20 cellular contexts compared by ENCODE assay signal in the genomic region with DNA sequence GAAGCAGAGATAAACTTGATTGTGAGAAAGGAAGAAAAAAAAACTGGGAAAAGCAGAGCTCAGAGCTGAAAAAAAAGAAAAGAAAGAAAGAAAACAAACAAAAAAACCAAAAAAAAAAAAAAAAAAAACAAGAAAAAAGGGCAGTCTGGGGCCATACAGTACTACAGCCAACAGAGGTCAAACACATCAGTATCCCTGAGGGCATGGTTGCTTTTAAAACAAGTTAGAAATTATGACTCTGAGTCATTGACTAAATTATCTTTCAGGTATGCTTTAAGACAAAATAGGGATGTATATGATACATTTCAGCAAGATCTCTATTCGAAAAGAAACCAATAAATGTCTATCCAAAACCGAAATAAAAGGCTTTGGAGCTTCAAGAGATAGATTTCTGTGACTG. TPM values are rescaled to one million over a fixed set of nuclear protein-coding genes. Genes with fewer than 3 reads are reported as not detected.
"Had no signal": no experiment of that assay in that cellular context is flagged by ENCODE, and none has a peak within 500 bp of the region (broad histone marks: within the 10 kb centered on the region; RNA-seq: fewer than 3 reads in every experiment).

No MANE protein-coding gene starts in this region.

- H3K27ac ChIP-seq: Peyer's patch, SJCRH30 had no signal

- H3K4me1 ChIP-seq: SJCRH30 had no signal

- H3K27me3 ChIP-seq: Peyer's patch, SJCRH30 had no signal

- DNase-seq: KBM-7, MV-4-11, NCI-H1048, NCI-H1105, NCI-H1417, NCI-H1436 treated with DMSO at 0.1 percent for 48 hours, NCI-H1694, NCI-H187 treated with DMSO at 0.1 percent for 48 hours, NCI-H2029 treated with DMSO at 0.1 percent for 48 hours, NCI-H2171 treated with DMSO at 0.1 percent for 48 hours, NCI-H345, NCI-H446 treated with DMSO at 0.1 percent for 48 hours, NCI-H510A treated with DMSO at 0.1 percent for 48 hours, NCI-H526 treated with DMSO at 0.1 percent for 48 hours, NCI-H774, Peyer's patch, SHP77, SJCRH30 had no signal

- H3K9me3 ChIP-seq: Peyer's patch, SJCRH30 had no signal

- H3K36me3 ChIP-seq: Peyer's patch, SJCRH30 had no signal

- H3K4me3 ChIP-seq: Peyer's patch, SJCRH30 had no signal

RNA-seq across cellular contexts. Expression of gene POU2F3, which starts 48.1 kb away (rescaled TPM):
- total RNA-seq: LHCN-M2, RPMI7951, SJCRH30 had no signal
